In genomic region chr14:73339846-73340565, GRCh38 we compare ENCODE assay signal across 1 cellular context.
TF ChIP-seq lines count a peak whose summit lies in the region.

No MANE protein-coding gene starts in this region.

TF ChIP-seq in H1, 55 proteins besides CTCF, POLR2A, EP300 and RAD21:
- TF ChIP-seq RFX5 (IDR thresholded peaks at IDR 0.05; ENCODE audit: borderline replicate concordance, low read depth, low read length) (no peak), RBBP5 (IDR thresholded peaks at IDR 0.05; ENCODE audit: borderline replicate concordance, low read depth, low read length) (no peak), SUZ12 (IDR thresholded peaks at IDR 0.05; ENCODE audit: low read length) (no peak), ASH2L (IDR thresholded peaks at IDR 0.05; ENCODE audit: low read length) (no peak), USF2 (IDR thresholded peaks at IDR 0.05; ENCODE audit: low read length) (no peak), FOSL1 (IDR thresholded peaks at IDR 0.05; ENCODE audit: insufficient read depth, low read depth, low read length) (no peak), JUN (IDR thresholded peaks at IDR 0.05; ENCODE audit: low read depth, low read length) (no peak), NRF1 (IDR thresholded peaks at IDR 0.05; ENCODE audit: low read depth, low read length) (no peak)
TF ChIP-seq in H1: peak in this region for 0.
